Comparison of ENCODE assay signal across 27 cellular contexts in genomic region chr10:69632516-69633199, GRCh38. TPM values are rescaled to one million over a fixed set of nuclear protein-coding genes. Genes with fewer than 3 reads are reported as not detected.
DNase-seq lines count a peak whose midpoint lies in the region; ATAC-seq and TF ChIP-seq lines count a peak whose summit lies in the region.
"Had no signal": no experiment of that assay in that cellular context is flagged by ENCODE, and none has a peak within 500 bp of the region (broad histone marks: within the 10 kb centered on the region; RNA-seq: fewer than 3 reads in every experiment).

No MANE protein-coding gene starts in this region.

- H3K9me3 Mint-ChIP-seq in activated CD8-positive, alpha-beta T cell treated with anti-CD3 and anti-CD28 coated beads, Interleukin-2, amount 10 ng/mL, durations not matched to agents 7 days and 5 days (ENCODE audit: insufficient read depth) = peaks cover 10% of the 10 kb centered on the region
- no peaks in the 10 kb centered on the region for H3K9me3 Mint-ChIP-seq in activated CD8-positive, alpha-beta T cell treated with anti-CD3 and anti-CD28 coated beads for 36 hours
- no peaks in the 10 kb centered on the region for H3K9me3 Mint-ChIP-seq in progenitor cell of endocrine pancreas (ENCODE audit: low read depth)
- H3K9me3 Mint-ChIP-seq: activated naive CD4-positive, alpha-beta T cell treated with anti-CD3 and anti-CD28 coated beads, Interleukin-2, amount 10 ng/mL, durations not matched to agents 7 days and 5 days; stimulated activated naive CD8-positive, alpha-beta T cell treated with anti-CD3 and anti-CD28 coated beads, Interleukin-15, amount 100 ng/mL, for 72 hours had no signal

- ATAC-seq in activated CD8-positive, alpha-beta T cell treated with anti-CD3 and anti-CD28 coated beads, Interleukin-2, amount 10 ng/mL, durations not matched to agents 7 days and 5 days = no peak
- no peak for ATAC-seq in activated CD8-positive, alpha-beta T cell treated with anti-CD3 and anti-CD28 coated beads for 36 hours
- ATAC-seq: A549; HCT116; left ventricle myocardium superior; stimulated activated naive CD8-positive, alpha-beta T cell treated with anti-CD3 and anti-CD28 coated beads, Interleukin-15, amount 100 ng/mL, for 72 hours had no signal

- H3K4me3 Mint-ChIP-seq in activated CD8-positive, alpha-beta T cell treated with anti-CD3 and anti-CD28 coated beads, Interleukin-2, amount 10 ng/mL, durations not matched to agents 7 days and 5 days = no peak overlapping the region
- H3K4me3 Mint-ChIP-seq in activated CD8-positive, alpha-beta T cell treated with anti-CD3 and anti-CD28 coated beads for 36 hours = no peak overlapping the region
- H3K4me3 Mint-ChIP-seq in progenitor cell of endocrine pancreas (ENCODE audit: low read depth) = peak overlapping the region; percentile 65
- H3K4me3 Mint-ChIP-seq: stimulated activated naive CD8-positive, alpha-beta T cell treated with anti-CD3 and anti-CD28 coated beads, Interleukin-15, amount 100 ng/mL, for 72 hours had no signal

- peak; percentile 17 for DNase-seq in activated CD8-positive, alpha-beta T cell treated with anti-CD3 and anti-CD28 coated beads, Interleukin-2, amount 10 ng/mL, durations not matched to agents 7 days and 5 days
- DNase-seq in activated CD8-positive, alpha-beta T cell treated with anti-CD3 and anti-CD28 coated beads for 36 hours = no peak
- DNase-seq in EL (peak; percentile 70), ecto neural progenitor cell (ENCODE audit: low spot score) (peak; percentile 22), progenitor cell of endocrine pancreas (ENCODE audit: low spot score, unreplicated experiment) (no peak), DMS53 (lab: John Stamatoyannopoulos, UW) (no peak), NCI-H2107 treated with DMSO at 0.1 percent for 48 hours (lab: John Stamatoyannopoulos, UW; ENCODE audit: unreplicated experiment) (no peak), amniotic stem cell (lab: John Stamatoyannopoulos, UW) (no peak)
- DNase-seq: activated naive CD4-positive, alpha-beta T cell treated with anti-CD3 and anti-CD28 coated beads, Interleukin-2, amount 10 ng/mL, durations not matched to agents 7 days and 5 days; aorta; central memory CD4-positive, alpha-beta T cell; dorsolateral prefrontal cortex; foreskin fibroblast; GDM1; KG1; left ventricle myocardium superior; MV-4-11; NCI-H1694; NCI-H526; stimulated activated naive CD8-positive, alpha-beta T cell treated with anti-CD3 and anti-CD28 coated beads, Interleukin-15, amount 100 ng/mL, for 72 hours; transverse colon had no signal

- no peak for TF ChIP-seq CTCF in activated CD8-positive, alpha-beta T cell treated with anti-CD3 and anti-CD28 coated beads for 36 hours (IDR thresholded peaks at IDR 0.05)
- TF ChIP-seq CTCF in progenitor cell of endocrine pancreas (IDR thresholded peaks at IDR 0.05; ENCODE audit: unreplicated experiment) = no peak

- no peaks in the 10 kb centered on the region for H3K36me3 Mint-ChIP-seq in activated CD8-positive, alpha-beta T cell treated with anti-CD3 and anti-CD28 coated beads, Interleukin-2, amount 10 ng/mL, durations not matched to agents 7 days and 5 days (ENCODE audit: low read depth)
- H3K36me3 Mint-ChIP-seq in activated CD8-positive, alpha-beta T cell treated with anti-CD3 and anti-CD28 coated beads for 36 hours (ENCODE audit: low read depth) = no peaks in the 10 kb centered on the region
- H3K36me3 Mint-ChIP-seq in progenitor cell of endocrine pancreas (ENCODE audit: insufficient read depth) = peaks cover 15% of the 10 kb centered on the region
- H3K36me3 Mint-ChIP-seq: activated naive CD4-positive, alpha-beta T cell treated with anti-CD3 and anti-CD28 coated beads, Interleukin-2, amount 10 ng/mL, durations not matched to agents 7 days and 5 days had no signal

- no peak overlapping the region for H3K27ac Mint-ChIP-seq in activated CD8-positive, alpha-beta T cell treated with anti-CD3 and anti-CD28 coated beads, Interleukin-2, amount 10 ng/mL, durations not matched to agents 7 days and 5 days
- no peak overlapping the region for H3K27ac Mint-ChIP-seq in activated CD8-positive, alpha-beta T cell treated with anti-CD3 and anti-CD28 coated beads for 36 hours
- H3K27ac Mint-ChIP-seq in progenitor cell of endocrine pancreas = peak overlapping the region; percentile 59
- H3K27ac Mint-ChIP-seq: activated naive CD4-positive, alpha-beta T cell treated with anti-CD3 and anti-CD28 coated beads, Interleukin-2, amount 10 ng/mL, durations not matched to agents 7 days and 5 days had no signal

- H3K27me3 Mint-ChIP-seq in activated CD8-positive, alpha-beta T cell treated with anti-CD3 and anti-CD28 coated beads, Interleukin-2, amount 10 ng/mL, durations not matched to agents 7 days and 5 days (ENCODE audit: low read depth) = peaks cover 2% of the 10 kb centered on the region
- H3K27me3 Mint-ChIP-seq in activated CD8-positive, alpha-beta T cell treated with anti-CD3 and anti-CD28 coated beads for 36 hours = no peaks in the 10 kb centered on the region
- H3K27me3 Mint-ChIP-seq in progenitor cell of endocrine pancreas = peaks cover 8% of the 10 kb centered on the region
- H3K27me3 Mint-ChIP-seq: stimulated activated naive CD8-positive, alpha-beta T cell treated with anti-CD3 and anti-CD28 coated beads, Interleukin-15, amount 100 ng/mL, for 72 hours had no signal

- peaks cover 8% of the 10 kb centered on the region for H3K4me1 Mint-ChIP-seq in activated CD8-positive, alpha-beta T cell treated with anti-CD3 and anti-CD28 coated beads, Interleukin-2, amount 10 ng/mL, durations not matched to agents 7 days and 5 days (ENCODE audit: low read depth)
- peaks cover 6% of the 10 kb centered on the region for H3K4me1 Mint-ChIP-seq in activated CD8-positive, alpha-beta T cell treated with anti-CD3 and anti-CD28 coated beads for 36 hours (ENCODE audit: low read depth)
- H3K4me1 Mint-ChIP-seq in progenitor cell of endocrine pancreas (ENCODE audit: low read depth) = peaks cover 6% of the 10 kb centered on the region

- CTCF ChIA-PET in activated CD8-positive, alpha-beta T cell treated with anti-CD3 and anti-CD28 coated beads, Interleukin-2, amount 10 ng/mL, durations not matched to agents 7 days and 5 days (lab: Charles Lee) = interaction anchor here (1.0 to 14.9 kb wide), 4 partner anchors 8 to 119 kb away, joined by 3 to 314 read pairs (median 5); no protein-coding TSS in a partner anchor
- CTCF ChIA-PET in activated CD8-positive, alpha-beta T cell treated with anti-CD3 and anti-CD28 coated beads for 36 hours (lab: Charles Lee) = interaction anchor here (1.0 to 2.4 kb wide), 5 partner anchors 9 to 125 kb away, joined by 3 to 10 read pairs (median 4); no protein-coding TSS in a partner anchor

- intact Hi-C loops in activated CD8-positive, alpha-beta T cell treated with anti-CD3 and anti-CD28 coated beads for 36 hours (cut with micrococcal nuclease) = loop anchor here (10.0 kb wide), 1 partner anchor 208 kb away; no protein-coding TSS in a partner anchor

- POLR2A ChIA-PET in activated CD8-positive, alpha-beta T cell treated with anti-CD3 and anti-CD28 coated beads, Interleukin-2, amount 10 ng/mL, durations not matched to agents 7 days and 5 days (lab: Charles Lee) = no interaction called here
- POLR2A ChIA-PET in activated CD8-positive, alpha-beta T cell treated with anti-CD3 and anti-CD28 coated beads for 36 hours (lab: Charles Lee) = no interaction called here

RNA-seq across cellular contexts. Expression of gene FAM241B, which starts 2.6 kb away (rescaled TPM):
- total RNA-seq in activated CD8-positive, alpha-beta T cell treated with anti-CD3 and anti-CD28 coated beads, Interleukin-2, amount 10 ng/mL, durations not matched to agents 7 days and 5 days = 1 to 10 TPM; 5.4 to 6.1 TPM
- total RNA-seq in activated CD8-positive, alpha-beta T cell treated with anti-CD3 and anti-CD28 coated beads for 36 hours = 10 to 100 TPM; 10.8 to 12.5 TPM
- 42.4 and 44.2 TPM in 2 replicates for total RNA-seq in progenitor cell of endocrine pancreas
- total RNA-seq: mononuclear cell had no signal

RNA-seq across cellular contexts. Expression of gene NEUROG3, which starts 59.4 kb away (rescaled TPM):
- not detected for total RNA-seq in activated CD8-positive, alpha-beta T cell treated with anti-CD3 and anti-CD28 coated beads, Interleukin-2, amount 10 ng/mL, durations not matched to agents 7 days and 5 days
- total RNA-seq in activated CD8-positive, alpha-beta T cell treated with anti-CD3 and anti-CD28 coated beads for 36 hours = 1 to 10 TPM; 1.3 to 2.3 TPM
- total RNA-seq in progenitor cell of endocrine pancreas = 7.2 and 7.3 TPM in 2 replicates
- total RNA-seq: aorta, epithelial cell of proximal tubule, left ventricle myocardium superior, mononuclear cell, renal cortical epithelial cell, RPMI7951 had no signal

Comparison
In these comparisons a context has a peak if more than half of its experiments do, and no peak if none do; other contexts are left out.
1. DNase-seq: peak in activated CD8-positive, alpha-beta T cell treated with anti-CD3 and anti-CD28 coated beads, Interleukin-2, amount 10 ng/mL, durations not matched to agents 7 days and 5 days (single experiment), EL (single experiment) and ecto neural progenitor cell (single experiment); none in activated CD8-positive, alpha-beta T cell treated with anti-CD3 and anti-CD28 coated beads for 36 hours (single experiment), progenitor cell of endocrine pancreas (single experiment), DMS53 (single experiment), NCI-H2107 treated with DMSO at 0.1 percent for 48 hours (single experiment) and amniotic stem cell (single experiment).